ENCODE assay signal across 8 cellular contexts in the genomic region with DNA sequence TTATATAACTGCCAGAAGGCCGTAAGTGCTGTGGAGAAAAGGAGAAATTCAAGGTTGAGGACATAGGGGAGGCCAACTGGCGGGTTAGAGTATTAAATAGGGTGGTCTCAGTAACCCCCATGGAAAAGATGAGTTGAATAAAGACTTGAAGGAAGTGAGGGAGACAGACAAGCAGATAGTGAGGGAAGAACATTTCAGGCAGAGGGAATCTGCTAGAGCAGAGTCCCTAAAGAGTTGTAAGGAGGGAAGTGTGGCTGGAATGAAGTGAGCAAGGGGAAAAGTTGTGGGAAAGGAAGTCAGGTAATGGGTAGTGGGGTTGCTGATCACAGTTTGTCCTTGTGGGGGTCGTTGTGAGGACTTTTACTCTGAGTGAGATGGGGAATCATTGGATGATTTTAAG. TPM values are rescaled to one million over a fixed set of nuclear protein-coding genes. Genes with fewer than 3 reads are reported as not detected.
DNase-seq lines count a peak whose midpoint lies in the region; ATAC-seq, FAIRE-seq and TF ChIP-seq lines count a peak whose summit lies in the region.

No MANE protein-coding gene starts in this region.

- no peak for TF ChIP-seq CTCF in astrocyte of the cerebellum (IDR thresholded peaks at IDR 0.05; ENCODE audit: low read depth, low read length, missing control alignments)
- no peak for TF ChIP-seq CTCF in natural killer cell (IDR thresholded peaks at IDR 0.05)

- H3K4me1 Mint-ChIP-seq in CD4-positive, alpha-beta memory T cell = peaks cover 25 to 45% (median 32%) of the 10 kb centered on the region in 4 donors
- H3K4me1 Mint-ChIP-seq in IgD-negative memory B cell = peaks cover 10 to 26% (median 24%) of the 10 kb centered on the region in 3 donors
- peaks cover 25 to 29% of the 10 kb centered on the region in 2 donors for H3K4me1 Mint-ChIP-seq in natural killer cell

- peak overlapping the region in 1 of 2 donors; percentile 18 for H3K4me3 ChIP-seq in CD4-positive, alpha-beta memory T cell (ENCODE audit: low read length in 2 of 2)
- H3K4me3 ChIP-seq in astrocyte of the cerebellum (ENCODE audit: low read depth, low read length) = peak overlapping the region; percentile 93

- intact Hi-C loops in CD4-positive, alpha-beta memory T cell (cut with micrococcal nuclease) = no loop called here
- intact Hi-C loops in natural killer cell (cut with micrococcal nuclease) = no loop called here

- no peaks in the 10 kb centered on the region for H3K36me3 Mint-ChIP-seq in CD4-positive, alpha-beta memory T cell
- H3K36me3 Mint-ChIP-seq in IgD-negative memory B cell (no peaks in the 10 kb centered on the region), natural killer cell (no peaks in the 10 kb centered on the region)

- no peaks in the 10 kb centered on the region for H3K9me3 ChIP-seq in CD4-positive, alpha-beta memory T cell (ENCODE audit: control insufficient read depth in 1 of 2, low read length in 2 of 2)

- H3K27ac Mint-ChIP-seq in CD4-positive, alpha-beta memory T cell = peak overlapping the region; percentile 83 to 99 (median 97)
- H3K27ac Mint-ChIP-seq in IgD-negative memory B cell (peak overlapping the region; percentile 22 to 78 (median 64)), natural killer cell (peak overlapping the region; percentile 93)

- no peak for FAIRE-seq in urothelium cell line (lab: Jason Lieb, UNC)

- no peak for DNase-seq in CD4-positive, alpha-beta memory T cell
- DNase-seq in astrocyte of the cerebellum (ENCODE audit: low read depth) (no peak), natural killer cell (no peak), NCI-H748 (lab: John Stamatoyannopoulos, UW; ENCODE audit: unreplicated experiment) (no peak), urothelium cell line (ENCODE audit: low spot score) (no peak)

- POLR2A ChIA-PET in CD4-positive, alpha-beta memory T cell (lab: Charles Lee; ENCODE audit: partially characterized antibody) = interaction anchor here (1.0 kb wide), 1 partner anchor 10 kb away, joined by 3 read pairs; no protein-coding TSS in a partner anchor

- H3K36me3 ChIP-seq in CD4-positive, alpha-beta memory T cell (ENCODE audit: insufficient read depth, low read length) = no peaks in the 10 kb centered on the region

- CTCF ChIA-PET in CD4-positive, alpha-beta memory T cell (lab: Charles Lee; ENCODE audit: partially characterized antibody) = interaction anchor here (0.7 kb wide), 1 partner anchor 33 kb away, joined by 3 read pairs; no protein-coding TSS in a partner anchor

- peak overlapping the region in 4 of 8 donors; percentile 33 to 94 (median 84) for H3K4me3 Mint-ChIP-seq in CD4-positive, alpha-beta memory T cell
- H3K4me3 Mint-ChIP-seq in IgD-negative memory B cell (peak overlapping the region; percentile 10 to 78 (median 56)), natural killer cell (peak overlapping the region; percentile 92)

- no peaks in the 10 kb centered on the region for H3K27me3 Mint-ChIP-seq in CD4-positive, alpha-beta memory T cell
- H3K27me3 Mint-ChIP-seq in IgD-negative memory B cell (peaks cover 4% of the 10 kb centered on the region), natural killer cell (ENCODE audit: low read depth in 2 of 2) (no peaks in the 10 kb centered on the region)

- in situ Hi-C loops in astrocyte of the cerebellum (cut with HindIII; ENCODE audit: low sequenced_read_pairs) = no loop called here

- H3K27me3 ChIP-seq in CD4-positive, alpha-beta memory T cell (ENCODE audit: insufficient read depth, low read length) = no peaks in the 10 kb centered on the region

- no peak overlapping the region for H3K27ac ChIP-seq in CD4-positive, alpha-beta memory T cell (ENCODE audit: low read depth, low read length)

- ATAC-seq in natural killer cell (no peak), GM21825 (IDR thresholded peaks at IDR 0.05; ENCODE audit: unreplicated experiment) (no peak), GM21423 (IDR thresholded peaks at IDR 0.05; ENCODE audit: unreplicated experiment) (no peak)

- no peaks in the 10 kb centered on the region for H3K9me3 Mint-ChIP-seq in CD4-positive, alpha-beta memory T cell
- H3K9me3 Mint-ChIP-seq in IgD-negative memory B cell = no peaks in the 10 kb centered on the region
- H3K9me3 Mint-ChIP-seq in natural killer cell = no peaks in the 10 kb centered on the region

- peaks cover 21% of the 10 kb centered on the region for H3K4me1 ChIP-seq in CD4-positive, alpha-beta memory T cell (ENCODE audit: insufficient read depth, low read length)

RNA-seq across cellular contexts. Expression of a gene that starts 1.4 kb away (rescaled TPM):
- total RNA-seq in CD4-positive, alpha-beta memory T cell = under 1 TPM; 0.61 to 0.69 TPM
- under 1 TPM in 1 of 2 donors, not detected in 1; 0.54 TPM for polyA plus RNA-seq in CD4-positive, alpha-beta memory T cell
- polyA plus RNA-seq in IgD-negative memory B cell = 0.23 TPM
- 1 to 10 TPM; 2.7 to 4.6 (median 3.3) TPM for total RNA-seq in natural killer cell

RNA-seq across cellular contexts. Expression of a gene that starts 17.8 kb away (rescaled TPM):
- total RNA-seq in CD4-positive, alpha-beta memory T cell = 100 to 1,000 TPM; 220 TPM
- polyA plus RNA-seq in CD4-positive, alpha-beta memory T cell = 10 to 100 TPM; 61.2 to 81.8 TPM
- 77.0 TPM for polyA plus RNA-seq in IgD-negative memory B cell
- 100 to 1,000 TPM; 262 to 392 (median 322) TPM for total RNA-seq in natural killer cell

RNA-seq across cellular contexts. Expression of a gene that starts 24.9 kb away (rescaled TPM):
- 100 to 1,000 TPM; 210 to 217 TPM for total RNA-seq in CD4-positive, alpha-beta memory T cell
- 100 to 1,000 TPM; 371 to 407 TPM for polyA plus RNA-seq in CD4-positive, alpha-beta memory T cell
- polyA plus RNA-seq in IgD-negative memory B cell = 449 TPM
- total RNA-seq in natural killer cell = 100 to 1,000 TPM; 166 to 186 (median 184) TPM

RNA-seq across cellular contexts. Expression of a gene that starts 26.9 kb away (rescaled TPM):
- total RNA-seq in CD4-positive, alpha-beta memory T cell = 10 to 100 TPM; 47.8 to 48.0 TPM
- 1 to 10 TPM in 1 of 2 donors, not detected in 1; 1.9 TPM for polyA plus RNA-seq in CD4-positive, alpha-beta memory T cell
- 0.54 TPM for polyA plus RNA-seq in IgD-negative memory B cell
- total RNA-seq in natural killer cell = 10 to 100 TPM; 43.5 to 61.6 (median 55.8) TPM
